In genomic region chr4:41326776-41327175, GRCh38 we compare ENCODE assay signal across 4 cellular contexts.
TF ChIP-seq lines count a peak whose summit lies in the region.

No MANE protein-coding gene starts in this region.

TF ChIP-seq in A549, 52 proteins besides CTCF, POLR2A, EP300 and RAD21:
- TF ChIP-seq ZC3H11A (IDR thresholded peaks at IDR 0.05) (no peak), CEBPB (IDR thresholded peaks at IDR 0.05) (peak; percentile 82 to 85; a peak in 3 of 4 replicates)

TF ChIP-seq in HCT116, 20 proteins besides CTCF, POLR2A, EP300 and RAD21:
- TF ChIP-seq TCF7L2 (IDR thresholded peaks at IDR 0.05; ENCODE audit: borderline replicate concordance, extremely low read depth, insufficient read depth, insufficient read length) (no peak), ZNF274 (IDR thresholded peaks at IDR 0.05; ENCODE audit: low read depth, low read length) (no peak), EZH2phosphoT487 (IDR thresholded peaks at IDR 0.05; ENCODE audit: borderline replicate concordance) (no peak), MAX (IDR thresholded peaks at IDR 0.05) (no peak), CEBPB (IDR thresholded peaks at IDR 0.05; ENCODE audit: low read depth) (0 out of 2 replicates have a peak, but pooled peaks have one; percentile 18), ELF1 (IDR thresholded peaks at IDR 0.05; ENCODE audit: borderline replicate concordance, low read depth) (no peak), EZH2 (IDR thresholded peaks at IDR 0.05) (no peak), SRF (IDR thresholded peaks at IDR 0.05; ENCODE audit: low read depth) (no peak)
TF ChIP-seq in HCT116: peak in this region for 1.

TF ChIP-seq in Ishikawa, 13 proteins besides CTCF, POLR2A, EP300 and RAD21:
- TF ChIP-seq CEBPB (IDR thresholded peaks at IDR 0.05) = peak; percentile 87
- TF ChIP-seq TEAD4 (IDR thresholded peaks at IDR 0.05) = no peak
- TF ChIP-seq MAX (IDR thresholded peaks at IDR 0.05) = no peak
- TF ChIP-seq ZBTB7A (IDR thresholded peaks at IDR 0.05; ENCODE audit: low read depth) = no peak
TF ChIP-seq in Ishikawa: peak in this region for 1.

TF ChIP-seq in H1, 55 proteins besides CTCF, POLR2A, EP300 and RAD21:
- TF ChIP-seq CEBPB (IDR thresholded peaks at IDR 0.05; ENCODE audit: low read depth, low read length) (peak; percentile 94), BACH1 (IDR thresholded peaks at IDR 0.05; ENCODE audit: low read length) (no peak)
